In genomic region chr12:108838194-108839010, GRCh38 we compare ENCODE assay signal across 8 cellular contexts. TPM values are rescaled to one million over a fixed set of nuclear protein-coding genes. Genes with fewer than 3 reads are reported as not detected.
DNase-seq lines count a peak whose midpoint lies in the region; ATAC-seq, FAIRE-seq and TF ChIP-seq lines count a peak whose summit lies in the region.

No MANE protein-coding gene starts in this region.

- H3K36me3 Mint-ChIP-seq in activated CD8-positive, alpha-beta T cell treated with anti-CD3 and anti-CD28 coated beads, Interleukin-2, amount 10 ng/mL, durations not matched to agents 7 days and 5 days (ENCODE audit: low read depth), result peaks cover 60% of the 10 kb centered on the region
- peaks cover 28 to 45% of the 10 kb centered on the region in 2 donors for H3K36me3 Mint-ChIP-seq in stimulated activated naive B cell treated with anti-CD40 and anti-IgM and Interleukin-4, amounts not matched to agents 10 μg/mL and 1 μg/mL and 100 μg/mL, for 72 hours

- peak overlapping the region; percentile 85; the same call in 1 of the 2 replicates for H2BK12ac ChIP-seq in H1 (ENCODE audit: low read depth, low read length)

- H3K9ac ChIP-seq in H1 (replicated peaks in 1 of 4; ENCODE audit: extremely low read depth in 1 of 4, low read depth in 3 of 4, low read length in 3 of 4), result no peak overlapping the region
- peak overlapping the region in 1 of 2 donors; percentile 29 for H3K9ac ChIP-seq in mucosa of rectum (ENCODE audit: low read depth in 1 of 2, low read length in 2 of 2)

- H2BK120ac ChIP-seq in H1 (replicated peaks; ENCODE audit: low read depth, low read length), result peak overlapping the region; percentile 6

- H3K79me2 ChIP-seq in H1 (ENCODE audit: control insufficient read depth in 1 of 2, insufficient read depth in 2 of 2, low read length in 2 of 2), result no peaks in the 10 kb centered on the region

- no peak overlapping the region for H3K23ac ChIP-seq in H1 (ENCODE audit: insufficient read length)

- no peak overlapping the region for H3K4me2 ChIP-seq in H1 (ENCODE audit: insufficient read depth in 1 of 2, low read depth in 2 of 2, low read length in 2 of 2)

- H4K91ac ChIP-seq in H1 (replicated peaks; ENCODE audit: insufficient read length, low read length), result peak overlapping the region; percentile 95

- no peak overlapping the region for H4K5ac ChIP-seq in H1 (ENCODE audit: insufficient read length, low read depth, low read length)

- CTCF ChIA-PET in activated CD8-positive, alpha-beta T cell treated with anti-CD3 and anti-CD28 coated beads, Interleukin-2, amount 10 ng/mL, durations not matched to agents 7 days and 5 days (lab: Charles Lee), result interaction anchor here (0.8 to 2.1 kb wide), 5 partner anchors 11 to 174 kb away, joined by 3 to 9 read pairs (median 4); partner anchors contain the start of gene SSH1
- CTCF ChIA-PET in H1 (lab: Charles Lee; ENCODE audit: partially characterized antibody), result interaction anchor here (0.7 to 2.0 kb wide), 2 partner anchors 10 to 180 kb away, joined by 4 to 14 read pairs; no protein-coding TSS in a partner anchor

- H3K27me3 Mint-ChIP-seq in activated CD8-positive, alpha-beta T cell treated with anti-CD3 and anti-CD28 coated beads, Interleukin-2, amount 10 ng/mL, durations not matched to agents 7 days and 5 days (ENCODE audit: low read depth), result no peaks in the 10 kb centered on the region
- H3K27me3 Mint-ChIP-seq in stimulated activated naive B cell treated with anti-CD40 and anti-IgM and Interleukin-4, amounts not matched to agents 10 μg/mL and 1 μg/mL and 100 μg/mL, for 72 hours, result no peaks in the 10 kb centered on the region

- no peak overlapping the region; the same call in 1 of the 2 replicates for H2BK15ac ChIP-seq in H1 (ENCODE audit: low read length)

- H3K4me3 ChIP-seq in H1 (ENCODE audit: extremely low read depth in 1 of 4, insufficient read depth in 2 of 4, low read depth in 3 of 4, low read length in 4 of 4), result no peak overlapping the region
- peak overlapping the region in 1 of 2 donors; percentile 16 for H3K4me3 ChIP-seq in mucosa of rectum (ENCODE audit: low read length in 2 of 2)

- peak; percentile 100 for DNase-seq in NCI-H226
- DNase-seq in activated CD8-positive, alpha-beta T cell treated with anti-CD3 and anti-CD28 coated beads, Interleukin-2, amount 10 ng/mL, durations not matched to agents 7 days and 5 days, result peak; percentile 88
- DNase-seq in H1 (ENCODE audit: low read depth in 1 of 2, low spot score in 2 of 2), result peak in 1 of 2 experiments; percentile 73
- peak; percentile 65 for DNase-seq in stimulated activated naive B cell treated with anti-CD40 and anti-IgM and Interleukin-4, amounts not matched to agents 10 μg/mL and 1 μg/mL and 100 μg/mL, for 72 hours
- no peak for DNase-seq in NCI-H2107 treated with DMSO at 0.1 percent for 48 hours (lab: John Stamatoyannopoulos, UW; ENCODE audit: unreplicated experiment)

- peak overlapping the region; percentile 86 for H3K27ac Mint-ChIP-seq in activated CD8-positive, alpha-beta T cell treated with anti-CD3 and anti-CD28 coated beads, Interleukin-2, amount 10 ng/mL, durations not matched to agents 7 days and 5 days
- H3K27ac Mint-ChIP-seq in stimulated activated naive B cell treated with anti-CD40 and anti-IgM and Interleukin-4, amounts not matched to agents 10 μg/mL and 1 μg/mL and 100 μg/mL, for 72 hours, result peak overlapping the region; percentile 92

- no peak for TF ChIP-seq EP300 in H1 (IDR thresholded peaks at IDR 0.05; ENCODE audit: borderline replicate concordance in 1 of 2, low read depth in 2 of 2, low read length in 2 of 2)

- no peak for TF ChIP-seq CTCF in H1 (IDR thresholded peaks at IDR 0.05; ENCODE audit: control extremely low read depth in 1 of 3, insufficient read depth in 1 of 3, low read depth in 1 of 3, low read length in 3 of 3)

- no peak overlapping the region for H3K56ac ChIP-seq in H1 (replicated peaks; ENCODE audit: insufficient read length, low read depth, low read length)

- peak; percentile 81 for ATAC-seq in GM18517 (IDR thresholded peaks at IDR 0.05; ENCODE audit: unreplicated experiment)
- peak; percentile 84 for ATAC-seq in HG02870 (IDR thresholded peaks at IDR 0.05; ENCODE audit: unreplicated experiment)
- ATAC-seq in activated CD8-positive, alpha-beta T cell treated with anti-CD3 and anti-CD28 coated beads, Interleukin-2, amount 10 ng/mL, durations not matched to agents 7 days and 5 days, result peak; percentile 93
- ATAC-seq in stimulated activated naive B cell treated with anti-CD40 and anti-IgM and Interleukin-4, amounts not matched to agents 10 μg/mL and 1 μg/mL and 100 μg/mL, for 72 hours (replicated peaks), result peak; percentile 98

- no peak for FAIRE-seq in H1 (lab: Jason Lieb, UNC)

- H3K18ac ChIP-seq in H1 (ENCODE audit: extremely low read depth, low read length), result peak overlapping the region; percentile 62; the same call in 1 of the 2 replicates

- H2BK20ac ChIP-seq in H1 (ENCODE audit: low read length), result peak overlapping the region; percentile 11; the same call in 1 of the 2 replicates

- no peak overlapping the region for H3K14ac ChIP-seq in H1 (ENCODE audit: insufficient read length)

- peaks cover 2% of the 10 kb centered on the region; the same call in 1 of the 2 replicates for H3K79me1 ChIP-seq in H1 (ENCODE audit: low read depth, low read length)

- peaks cover 2 to 14% (median 6%) of the 10 kb centered on the region in 4 experiments; a peak in 5 of 7 replicates for H3K4me1 ChIP-seq in H1 (replicated peaks in 1 of 4; ENCODE audit: control insufficient read depth in 3 of 4, insufficient read depth in 4 of 4, low read length in 3 of 4)
- H3K4me1 ChIP-seq in mucosa of rectum (ENCODE audit: control insufficient read depth in 2 of 2, insufficient read depth in 2 of 2, low read length in 2 of 2), result peaks cover 18 to 25% of the 10 kb centered on the region in 2 donors

- H3K4ac ChIP-seq in H1 (replicated peaks; ENCODE audit: insufficient read length, low read depth, low read length), result no peak overlapping the region

- WGBS in H1 (ENCODE audit: extremely low coverage in 1 of 2, insufficient coverage in 1 of 2, insufficient read length in 1 of 2, insufficient replicate concordance in 2 of 2, low coverage in 1 of 2, low lambda C conversion rate in 2 of 2, missing lambda C conversion rate in 1 of 2), 2 experiments, result 53% methylated on average over 14 of the region's 14 CpGs; no CpG with 5 or more reads in 1 of the 2 experiments

- no peak for TF ChIP-seq POLR2A in H1 (IDR thresholded peaks at IDR 0.05; ENCODE audit: control extremely low read depth in 1 of 2, low read depth in 2 of 2, low read length in 2 of 2)

- no peaks in the 10 kb centered on the region for H3K9me3 Mint-ChIP-seq in activated CD8-positive, alpha-beta T cell treated with anti-CD3 and anti-CD28 coated beads, Interleukin-2, amount 10 ng/mL, durations not matched to agents 7 days and 5 days (ENCODE audit: insufficient read depth)
- H3K9me3 Mint-ChIP-seq in stimulated activated naive B cell treated with anti-CD40 and anti-IgM and Interleukin-4, amounts not matched to agents 10 μg/mL and 1 μg/mL and 100 μg/mL, for 72 hours, result no peaks in the 10 kb centered on the region

- H3K4me1 Mint-ChIP-seq in activated CD8-positive, alpha-beta T cell treated with anti-CD3 and anti-CD28 coated beads, Interleukin-2, amount 10 ng/mL, durations not matched to agents 7 days and 5 days (ENCODE audit: low read depth), result peaks cover 68% of the 10 kb centered on the region
- H3K4me1 Mint-ChIP-seq in stimulated activated naive B cell treated with anti-CD40 and anti-IgM and Interleukin-4, amounts not matched to agents 10 μg/mL and 1 μg/mL and 100 μg/mL, for 72 hours, result peaks cover 18 to 31% of the 10 kb centered on the region in 2 donors

- no peak for TF ChIP-seq RAD21 in H1 (IDR thresholded peaks at IDR 0.05 in 1 of 2, conservative IDR thresholded peaks at IDR 0.05 in 1 of 2; ENCODE audit: low read depth in 2 of 2, low read length in 2 of 2)

- peak overlapping the region; percentile 42 for H3K4me3 Mint-ChIP-seq in activated CD8-positive, alpha-beta T cell treated with anti-CD3 and anti-CD28 coated beads, Interleukin-2, amount 10 ng/mL, durations not matched to agents 7 days and 5 days
- peak overlapping the region; percentile 50 to 78 for H3K4me3 Mint-ChIP-seq in stimulated activated naive B cell treated with anti-CD40 and anti-IgM and Interleukin-4, amounts not matched to agents 10 μg/mL and 1 μg/mL and 100 μg/mL, for 72 hours

- H2BK5ac ChIP-seq in H1 (ENCODE audit: low read depth, low read length), result peak overlapping the region; percentile 94; the same call in 1 of the 2 replicates

- POLR2A ChIA-PET in activated CD8-positive, alpha-beta T cell treated with anti-CD3 and anti-CD28 coated beads, Interleukin-2, amount 10 ng/mL, durations not matched to agents 7 days and 5 days (lab: Charles Lee), result interaction anchor here (0.6 to 3.9 kb wide), 8 partner anchors 13 to 276 kb away, joined by 3 to 27 read pairs (median 3); partner anchors contain the start of genes ISCU and SSH1
- POLR2A ChIA-PET in H1 (lab: Charles Lee; ENCODE audit: partially characterized antibody), result interaction anchor here (0.6 to 1.4 kb wide), 5 partner anchors 9 to 795 kb away, joined by 3 to 6 read pairs (median 3); partner anchors contain the start of gene USP30

- H2AK5ac ChIP-seq in H1 (ENCODE audit: low read depth, low read length), result peak overlapping the region; percentile 32; the same call in 1 of the 2 replicates

- H3K27ac ChIP-seq in H1 (ENCODE audit: low read depth, low read length), result no peak overlapping the region; the same call in 1 of the 2 replicates
- H3K27ac ChIP-seq in mucosa of rectum (ENCODE audit: low read depth in 2 of 2, low read length in 2 of 2), result peak overlapping the region; percentile 78 to 81

- H3K27me3 ChIP-seq in H1 (replicated peaks in 1 of 4; ENCODE audit: control insufficient read depth in 3 of 4, extremely low read depth in 1 of 4, insufficient read depth in 3 of 4, low read length in 3 of 4) (no peaks in the 10 kb centered on the region), mucosa of rectum (ENCODE audit: control insufficient read depth in 2 of 2, insufficient read depth in 2 of 2, low read length in 2 of 2) (no peaks in the 10 kb centered on the region)

- H3K9me3 ChIP-seq in H1 (ENCODE audit: insufficient read depth in 2 of 2, low read depth in 1 of 2, low read length in 1 of 2), result no peaks in the 10 kb centered on the region
- H3K9me3 ChIP-seq in mucosa of rectum (ENCODE audit: control insufficient read depth in 2 of 2, low read length in 2 of 2), result no peaks in the 10 kb centered on the region

- no peaks in the 10 kb centered on the region for H4K20me1 ChIP-seq in H1 (replicated peaks in 1 of 2; ENCODE audit: control insufficient read depth in 1 of 2, insufficient read depth in 2 of 2, low read length in 2 of 2)

- H3K36me3 ChIP-seq in H1 (ENCODE audit: control insufficient read depth in 2 of 4, insufficient read depth in 4 of 4, low read length in 3 of 4) (peaks cover 0 to 5% (median 0%) of the 10 kb centered on the region in 4 experiments; a peak in 2 of 8 replicates), mucosa of rectum (ENCODE audit: control insufficient read depth in 2 of 2, insufficient read depth in 2 of 2, low read length in 2 of 2) (peaks cover 16 to 20% of the 10 kb centered on the region in 2 donors)

- H2AFZ ChIP-seq in H1 (ENCODE audit: low read length), result no peak overlapping the region

- no peaks in the 10 kb centered on the region for H3K23me2 ChIP-seq in H1 (ENCODE audit: low read depth, low read length)

- no peak overlapping the region for H4K8ac ChIP-seq in H1 (ENCODE audit: extremely low read depth, insufficient read depth, low read length)

RNA-seq across cellular contexts. Expression of gene SSH1, which starts 19.0 kb away (rescaled TPM):
- total RNA-seq in activated CD8-positive, alpha-beta T cell treated with anti-CD3 and anti-CD28 coated beads, Interleukin-2, amount 10 ng/mL, durations not matched to agents 7 days and 5 days, result 10 to 100 TPM; 27.5 to 29.8 TPM
- 17.0 and 17.9 TPM in 2 replicates for total RNA-seq in H1 (2021; fragmentation: NEBNext Ultra II Directional; extraction: Animal tissue kit (Norgen Biotek cat#: 25700))
- polyA plus RNA-seq in H1 (2011; rRNA removed), result 5.3 and 8.0 TPM in 2 replicates
- 6.3 TPM for polyA plus RNA-seq in H1 (2011; cell fraction: cytosol; rRNA removed)
- 10.6 TPM for polyA plus RNA-seq in H1 (2011; cell fraction: nucleus; rRNA removed)
- 5.9 to 8.2 TPM (median 7.4 TPM) in 4 replicates for polyA plus RNA-seq in H1 (2012, experiment 1 of 2)
- 2.1 TPM for polyA plus RNA-seq in H1 (2012, experiment 2 of 2)
- 7.6 TPM for polyA plus RNA-seq in H1 (2013, experiment 1 of 2)
- polyA plus RNA-seq in H1 (2013, experiment 2 of 2), result 7.2 TPM
- 13.0 and 14.6 TPM in 2 replicates for polyA minus RNA-seq in H1 (2011; rRNA and poly(A)+ RNA removed)
- 9.3 TPM for polyA minus RNA-seq in H1 (2011; cell fraction: cytosol; rRNA and poly(A)+ RNA removed)
- polyA minus RNA-seq in H1 (2011; cell fraction: nucleus; rRNA and poly(A)+ RNA removed), result 11.7 TPM

RNA-seq across cellular contexts. Expression of gene DAO, which starts 41.5 kb away (rescaled TPM):
- not detected for total RNA-seq in activated CD8-positive, alpha-beta T cell treated with anti-CD3 and anti-CD28 coated beads, Interleukin-2, amount 10 ng/mL, durations not matched to agents 7 days and 5 days
- total RNA-seq in H1 (2021; fragmentation: NEBNext Ultra II Directional; extraction: Animal tissue kit (Norgen Biotek cat#: 25700)), result not detected in 2 replicates
- polyA plus RNA-seq in H1 (2011; rRNA removed), result not detected in 2 replicates
- not detected for polyA plus RNA-seq in H1 (2011; cell fraction: cytosol; rRNA removed)
- polyA plus RNA-seq in H1 (2011; cell fraction: nucleus; rRNA removed), result not detected
- polyA plus RNA-seq in H1 (2012, experiment 1 of 2), result not detected in 4 replicates
- not detected for polyA plus RNA-seq in H1 (2012, experiment 2 of 2)
- not detected for polyA plus RNA-seq in H1 (2013, experiment 1 of 2)
- 0.04 TPM for polyA plus RNA-seq in H1 (2013, experiment 2 of 2)
- not detected in 2 replicates for polyA minus RNA-seq in H1 (2011; rRNA and poly(A)+ RNA removed)
- not detected for polyA minus RNA-seq in H1 (2011; cell fraction: cytosol; rRNA and poly(A)+ RNA removed)
- not detected for polyA minus RNA-seq in H1 (2011; cell fraction: nucleus; rRNA and poly(A)+ RNA removed)
